Comparison of ENCODE assay signal across 11 cellular contexts in the genomic region with DNA sequence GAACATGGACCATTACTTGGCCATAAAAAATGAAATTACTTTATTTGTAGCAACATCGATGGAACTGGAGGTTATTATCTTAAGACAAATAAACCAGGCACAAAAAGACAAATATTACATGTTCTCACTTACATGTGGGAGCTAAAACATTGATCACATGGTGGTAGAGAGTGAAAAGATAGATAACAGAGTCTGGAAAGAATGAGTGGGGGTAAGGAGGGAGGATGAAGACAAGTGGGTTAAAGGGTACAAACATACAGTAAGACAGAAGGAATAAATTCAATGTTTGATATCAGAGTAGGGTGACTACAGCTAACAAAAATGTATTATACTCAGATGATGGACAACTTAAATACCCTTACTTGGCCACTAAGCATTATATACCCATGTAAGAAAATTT.
"Had no signal": no experiment of that assay in that cellular context is flagged by ENCODE, and none has a peak within 500 bp of the region (broad histone marks: within the 10 kb centered on the region; RNA-seq: fewer than 3 reads in every experiment).

No MANE protein-coding gene starts in this region.

- H3K27ac Mint-ChIP-seq: GM23338, H9, HFFc6 had no signal

- DNase-seq: GM23248, GOT3, H7, H9, HCEC 1CT, HFFc6 had no signal

- H3K9me3 ChIP-seq: HAP-1 had no signal

- H3K27ac ChIP-seq: GM23248 had no signal

- H3K4me3 ChIP-seq: GM23248, GM23338, HAP-1 had no signal

- H3K4me1 Mint-ChIP-seq: GM23338, H9 had no signal

- H3K9me3 Mint-ChIP-seq: GM23338, H9, HFFc6 had no signal

- H3K4me3 Mint-ChIP-seq: GM23338, H9, HFFc6 had no signal

- H3K9ac ChIP-seq: GM23248 had no signal

- H3K4me1 ChIP-seq: HAP-1 had no signal

- H2AFZ ChIP-seq: GM23248, GM23338 had no signal

- H3K36me3 ChIP-seq: HAP-1 had no signal

- ATAC-seq: GM23338, HCT116 had no signal

- FAIRE-seq: H1, H54 had no signal

- H3K4me2 ChIP-seq: GM23338 had no signal
